In the genomic region with DNA sequence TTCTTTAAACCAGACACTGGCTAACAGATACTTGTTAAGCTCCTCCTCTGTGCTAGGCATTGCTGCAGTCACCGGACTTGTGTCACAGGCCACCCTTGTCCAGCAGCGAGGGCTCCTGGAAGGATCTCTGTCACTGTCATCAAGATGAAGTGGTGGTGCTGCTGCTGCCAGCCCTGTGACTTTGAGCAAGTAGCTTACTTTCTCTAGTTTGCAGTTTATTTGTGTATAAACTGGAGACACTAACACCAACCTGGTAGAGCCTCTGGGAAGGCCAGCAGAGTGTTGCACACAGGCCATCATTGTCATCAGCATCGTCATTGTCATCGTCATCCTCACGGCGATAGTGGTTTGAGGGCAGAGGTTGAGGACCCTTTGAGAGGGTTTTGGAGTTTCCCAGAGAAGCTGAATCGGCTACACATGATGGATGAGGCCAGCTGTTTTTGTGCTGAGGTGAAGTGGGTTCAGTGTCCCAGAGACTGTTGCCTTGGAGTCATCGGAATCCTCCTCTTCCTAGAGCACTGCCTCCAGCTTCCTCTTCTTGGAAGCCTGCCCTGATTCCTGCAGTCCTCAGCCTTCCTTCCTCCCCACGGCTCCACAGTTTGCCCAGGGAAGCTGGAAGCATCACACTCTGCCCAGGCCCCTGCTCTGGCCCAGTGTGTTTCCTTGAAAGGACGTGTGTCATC, we compare ENCODE assay signal across 16 cellular contexts.
DNase-seq lines count a peak whose midpoint lies in the region; ATAC-seq and TF ChIP-seq lines count a peak whose summit lies in the region.
"Had no signal": no experiment of that assay in that cellular context is flagged by ENCODE, and none has a peak within 500 bp of the region (broad histone marks: within the 10 kb centered on the region; RNA-seq: fewer than 3 reads in every experiment).

No MANE protein-coding gene starts in this region.

- no peak overlapping the region for H2BK5ac ChIP-seq in H9 (ENCODE audit: insufficient read length, low read length)

- TF ChIP-seq CTCF in heart left ventricle (IDR thresholded peaks at IDR 0.05) (no peak), mucosa of descending colon (IDR thresholded peaks at IDR 0.05) (no peak), upper lobe of left lung (IDR thresholded peaks at IDR 0.05) (no peak), H9 (conservative IDR thresholded peaks at IDR 0.05) (no peak)

- H3K36me3 Mint-ChIP-seq in activated naive CD4-positive, alpha-beta T cell treated with anti-CD3 and anti-CD28 coated beads, Interleukin-2, amount 50 U/mL, for 24 hours: peaks cover 11% of the 10 kb centered on the region
- no peaks in the 10 kb centered on the region for H3K36me3 Mint-ChIP-seq in H9 (ENCODE audit: insufficient read depth in 1 of 3, low read depth in 3 of 3)

- peak in 1 of 4 donors; percentile 90 for TF ChIP-seq EP300 in upper lobe of left lung (IDR thresholded peaks at IDR 0.05)

- no peaks in the 10 kb centered on the region for H3K9me3 Mint-ChIP-seq in activated naive CD4-positive, alpha-beta T cell treated with anti-CD3 and anti-CD28 coated beads, Interleukin-2, amount 50 U/mL, for 24 hours
- H3K9me3 Mint-ChIP-seq in H9: no peaks in the 10 kb centered on the region

- H4K5ac ChIP-seq in H9 (ENCODE audit: insufficient read length, low read depth, low read length): no peak overlapping the region

- H3K36me3 ChIP-seq in heart left ventricle (peaks cover 0 to 22% (median 7%) of the 10 kb centered on the region in 9 donors), mucosa of descending colon (ENCODE audit: low read depth) (no peaks in the 10 kb centered on the region), upper lobe of left lung (peaks cover 0 to 4% (median 0%) of the 10 kb centered on the region in 4 donors)
- H3K36me3 ChIP-seq: SJSA1 had no signal

- no peaks in the 10 kb centered on the region for H3K23me2 ChIP-seq in H9 (ENCODE audit: insufficient read length, low read depth, low read length, poor library complexity, severe bottlenecking)

- H3K23ac ChIP-seq in H9 (ENCODE audit: insufficient read length, low read depth, low read length): no peak overlapping the region

- peak overlapping the region; percentile 51 for H3K27ac Mint-ChIP-seq in activated naive CD4-positive, alpha-beta T cell treated with anti-CD3 and anti-CD28 coated beads, Interleukin-2, amount 50 U/mL, for 24 hours
- peak overlapping the region in 1 of 3 experiments; percentile 79; a peak in 2 of 7 replicates for H3K27ac Mint-ChIP-seq in H9
- H3K27ac Mint-ChIP-seq: CD4-positive, CD25-positive, alpha-beta regulatory T cell had no signal

- H4K20me1 ChIP-seq in H9 (ENCODE audit: control insufficient read depth, insufficient read depth, insufficient read length): no peaks in the 10 kb centered on the region

- H3K14ac ChIP-seq in H9 (ENCODE audit: insufficient read depth, low read length): no peak overlapping the region

- H3K56ac ChIP-seq in H9 (ENCODE audit: insufficient read length, low read depth, low read length): no peak overlapping the region

- H4K91ac ChIP-seq in H9 (ENCODE audit: insufficient read length, low read depth, low read length): no peak overlapping the region

- H3K9ac ChIP-seq in H9 (ENCODE audit: extremely low read depth, insufficient read length, low read length): no peak overlapping the region

- TF ChIP-seq POLR2A in heart left ventricle (IDR thresholded peaks at IDR 0.05) (no peak), upper lobe of left lung (IDR thresholded peaks at IDR 0.05) (no peak)

- no peak overlapping the region for H2BK20ac ChIP-seq in H9 (ENCODE audit: low read depth, low read length, poor library complexity, severe bottlenecking)

- H3K9me3 ChIP-seq in heart left ventricle: no peaks in the 10 kb centered on the region
- H3K9me3 ChIP-seq in mucosa of descending colon: no peaks in the 10 kb centered on the region
- no peaks in the 10 kb centered on the region for H3K9me3 ChIP-seq in upper lobe of left lung
- H3K9me3 ChIP-seq in H9 (ENCODE audit: control insufficient read depth, low read depth, low read length): no peaks in the 10 kb centered on the region
- H3K9me3 ChIP-seq: SJSA1 had no signal

- H3K4me1 ChIP-seq in heart left ventricle (peaks cover 0 to 72% (median 23%) of the 10 kb centered on the region in 12 donors), mucosa of descending colon (ENCODE audit: low read depth) (no peaks in the 10 kb centered on the region), upper lobe of left lung (peaks cover 3 to 17% (median 12%) of the 10 kb centered on the region in 4 donors), H9 (ENCODE audit: insufficient read depth, low read length) (no peaks in the 10 kb centered on the region)

- no peak for DNase-seq in activated naive CD4-positive, alpha-beta T cell (lab: John Stamatoyannopoulos, UW)
- peak in 3 of 5 donors; percentile 58 to 79 (median 71) for DNase-seq in heart left ventricle
- no peak for DNase-seq in mucosa of descending colon
- DNase-seq in upper lobe of left lung: no peak
- no peak for DNase-seq in NCI-H1105 treated with DMSO at 0.1 percent for 48 hours (lab: John Stamatoyannopoulos, UW)
- no peak for DNase-seq in H9
- DNase-seq: 8988T; activated CD4-positive, alpha-beta T cell treated with anti-CD3 and anti-CD28 coated beads, Interleukin-2, amount 50 U/mL, for 4 hours; activated T-cell treated with anti-CD3 and anti-CD28 coated beads, Interleukin-2, amount 50 U/mL, for 48 hours; CD4-positive, CD25-positive, alpha-beta regulatory T cell; NCI-H345; retina; stimulated activated CD4-positive, alpha-beta T cell treated with anti-CD3 and anti-CD28 coated beads, Interleukin-4, amount 100 ng/mL, for 1 hour had no signal

- H2BK120ac ChIP-seq in H9 (ENCODE audit: low read depth, low read length, poor library complexity, severe bottlenecking): no peak overlapping the region

- no peak overlapping the region for H2BK15ac ChIP-seq in H9 (ENCODE audit: low read depth, low read length)

- 32 to 46% (median 42%) methylated on average over 10 of the region's 10 CpGs for WGBS in heart left ventricle, 4 donors
- WGBS in upper lobe of left lung, 2 donors: 36 to 63% methylated on average over 3 to 10 of the region's 10 CpGs
- WGBS in H9 (ENCODE audit: extremely low coverage, insufficient read length, low lambda C conversion rate): no CpG with 5 or more reads among the region's 10 CpGs

- H3K79me2 ChIP-seq in H9 (ENCODE audit: insufficient read depth, low read length): no peaks in the 10 kb centered on the region

- peak overlapping the region; percentile 18 to 84 (median 64) for H3K27ac ChIP-seq in heart left ventricle
- H3K27ac ChIP-seq in upper lobe of left lung: peak overlapping the region; percentile 35 to 66 (median 49)
- H3K27ac ChIP-seq in H9 (ENCODE audit: insufficient read length, low read depth, low read length): no peak overlapping the region
- H3K27ac ChIP-seq: SJSA1 had no signal

- no peaks in the 10 kb centered on the region for H3K27me3 Mint-ChIP-seq in activated naive CD4-positive, alpha-beta T cell treated with anti-CD3 and anti-CD28 coated beads, Interleukin-2, amount 50 U/mL, for 24 hours
- H3K27me3 Mint-ChIP-seq in H9 (ENCODE audit: low read depth): peaks cover 2% of the 10 kb centered on the region; the same call in 1 of the 2 replicates
- H3K27me3 Mint-ChIP-seq: CD4-positive, CD25-positive, alpha-beta regulatory T cell had no signal

- H3K4me3 ChIP-seq in heart left ventricle (no peak overlapping the region), mucosa of descending colon (no peak overlapping the region), upper lobe of left lung (no peak overlapping the region)
- H3K4me3 ChIP-seq: SJSA1 had no signal

- H3K4me3 Mint-ChIP-seq in activated naive CD4-positive, alpha-beta T cell treated with anti-CD3 and anti-CD28 coated beads, Interleukin-2, amount 50 U/mL, for 24 hours: no peak overlapping the region
- H3K4me3 Mint-ChIP-seq in H9: no peak overlapping the region
- H3K4me3 Mint-ChIP-seq: CD4-positive, CD25-positive, alpha-beta regulatory T cell had no signal

- intact Hi-C loops in heart left ventricle (cut with DNase I): loop anchor here in 4 of 10 donors (2.0 to 5.0 kb wide), 4 partner anchors 19 to 261 kb away; partner anchors contain the start of gene TIAL1 (in 1 of the 4)
- intact Hi-C loops in mucosa of descending colon (cut with DNase I, micrococcal nuclease): no loop called here

- peak; percentile 35 to 75 (median 66) for ATAC-seq in heart left ventricle
- ATAC-seq in mucosa of descending colon: peak; percentile 19
- peak; percentile 17 to 41 for ATAC-seq in upper lobe of left lung (ENCODE audit: low FRiP score in 2 of 2)
- ATAC-seq in GM18519 (IDR thresholded peaks at IDR 0.05; ENCODE audit: low FRiP score, unreplicated experiment): no peak

- H4K8ac ChIP-seq in H9 (replicated peaks; ENCODE audit: insufficient read length, low read depth, low read length): no peak overlapping the region

- no peaks in the 10 kb centered on the region for H3K79me1 ChIP-seq in H9 (ENCODE audit: insufficient read depth, low read depth, low read length, poor library complexity, severe bottlenecking)

- no peak overlapping the region for H3K18ac ChIP-seq in H9 (ENCODE audit: insufficient read length, low read depth, low read length)

- no peaks in the 10 kb centered on the region for H3K27me3 ChIP-seq in heart left ventricle
- H3K27me3 ChIP-seq in upper lobe of left lung: no peaks in the 10 kb centered on the region
- no peaks in the 10 kb centered on the region for H3K27me3 ChIP-seq in H9 (ENCODE audit: insufficient read depth, low read length)
- H3K27me3 ChIP-seq: SJSA1 had no signal

- no peak overlapping the region for H2AFZ ChIP-seq in H9 (ENCODE audit: low read length)

- H3K4me2 ChIP-seq in H9 (ENCODE audit: insufficient read depth, insufficient read length, low read length): no peak overlapping the region

- H2BK12ac ChIP-seq in H9 (ENCODE audit: insufficient read length, low read depth, low read length): no peak overlapping the region

- H3K4ac ChIP-seq in H9 (ENCODE audit: low read depth, low read length): no peak overlapping the region

- no peak overlapping the region for H2AK5ac ChIP-seq in H9 (ENCODE audit: insufficient read length, low read length)

- no peak overlapping the region for H3T11ph ChIP-seq in H9 (ENCODE audit: low read length)

- H3K4me1 Mint-ChIP-seq in activated naive CD4-positive, alpha-beta T cell treated with anti-CD3 and anti-CD28 coated beads, Interleukin-2, amount 50 U/mL, for 24 hours: peaks cover 22% of the 10 kb centered on the region
- H3K4me1 Mint-ChIP-seq in H9: peaks cover 0 to 5% of the 10 kb centered on the region in 2 experiments; a peak in 2 of 4 replicates

Comparison
In these comparisons a context has a peak if more than half of its experiments do, and no peak if none do; other contexts are left out.
1. DNase-seq: peak in heart left ventricle (3 of 5); none in activated naive CD4-positive, alpha-beta T cell (0 of 4), mucosa of descending colon (0 of 3), upper lobe of left lung (0 of 2), NCI-H1105 treated with DMSO at 0.1 percent for 48 hours (single experiment) and H9 (single experiment).